Comparison of ENCODE assay signal across 8 cellular contexts in the genomic region with DNA sequence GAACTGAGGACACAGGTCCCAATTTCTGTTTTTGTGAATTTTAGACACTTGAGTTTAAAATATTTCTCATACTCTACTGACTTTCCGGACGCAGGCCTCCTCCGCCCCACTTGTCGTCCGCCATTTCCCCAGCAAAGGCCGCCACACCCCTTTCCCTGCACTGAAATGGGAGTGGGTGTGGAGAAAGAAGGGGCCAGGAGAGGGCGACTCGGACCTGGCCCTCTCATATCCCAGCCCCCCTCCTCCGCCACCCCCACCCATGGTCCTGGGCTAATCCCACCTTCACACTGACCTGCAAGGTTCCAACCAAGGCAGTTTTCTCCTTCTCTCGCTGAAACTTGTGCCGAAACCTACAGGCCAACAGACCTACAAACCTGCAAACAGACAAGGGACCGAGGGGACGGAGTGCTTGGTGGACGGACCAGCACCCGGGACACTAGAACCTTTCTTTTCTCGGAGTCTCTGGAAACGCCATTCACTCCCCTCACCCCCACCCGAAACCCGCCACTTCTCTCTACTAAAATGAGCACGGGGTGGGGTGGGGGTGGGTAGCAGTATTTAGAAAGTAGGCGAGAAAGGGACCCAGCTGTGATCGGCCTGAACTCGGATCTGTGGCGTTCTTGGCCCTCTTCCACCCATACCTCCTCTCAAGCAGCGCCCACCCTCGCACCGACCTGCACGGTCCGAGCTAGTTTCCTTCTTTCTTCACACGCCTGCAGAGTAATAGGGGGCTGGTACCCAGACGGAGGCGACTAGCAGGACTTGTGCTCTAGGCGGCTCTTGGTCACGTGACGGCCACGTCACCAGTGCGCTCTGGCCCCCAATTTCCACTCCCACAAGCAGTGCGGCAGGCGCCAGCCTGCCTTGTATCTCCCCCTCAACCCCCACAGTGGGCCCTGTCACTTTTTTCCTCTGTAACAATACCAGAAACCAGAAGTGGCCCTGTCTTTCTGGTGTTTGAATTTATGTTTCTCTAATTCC. TPM values are rescaled to one million over a fixed set of nuclear protein-coding genes. Genes with fewer than 3 reads are reported as not detected.
DNase-seq lines count a peak whose midpoint lies in the region; ATAC-seq and TF ChIP-seq lines count a peak whose summit lies in the region.

A gene (minus strand): TSS at position 790 of the 981 bp plus-strand sequence. CDS start 1,380 bp downstream, outside the sequence.

- in situ Hi-C loops in GM18951 (cut with MboI; ENCODE audit: low sequenced_read_pairs, unreplicated experiment), result no loop called here

- H3K4me1 ChIP-seq in lower lobe of right lung, result no peaks in the 10 kb centered on the region

- ATAC-seq in HG03196 (IDR thresholded peaks at IDR 0.05; ENCODE audit: unreplicated experiment), result peak; percentile 96
- ATAC-seq in lower lobe of right lung, result peak; percentile 95

- peak; percentile 56 for TF ChIP-seq POLR2A in GM18951 (IDR thresholded peaks at IDR 0.05; ENCODE audit: extremely low read depth, insufficient read depth, insufficient read length)

- POLR2A ChIA-PET in activated CD4-positive, alpha-beta T cell treated with anti-CD3 and anti-CD28 coated beads, Interleukin-2, amount 10 ng/mL, durations not matched to agents 7 days and 5 days (lab: Charles Lee), result no interaction called here

- peak within 1 kb of the TSS; percentile 77 for H3K27ac ChIP-seq in lower lobe of right lung

- no peaks in the 10 kb centered on the region for H3K27me3 Mint-ChIP-seq in activated CD4-positive, alpha-beta T cell treated with anti-CD3 and anti-CD28 coated beads, Interleukin-2, amount 10 ng/mL, durations not matched to agents 7 days and 5 days

- intact Hi-C loops in lower lobe of right lung (cut with DNase I), result no loop called here

- TF ChIP-seq CTCF in lower lobe of right lung (IDR thresholded peaks at IDR 0.05), result peak; percentile 33

- H3K4me3 ChIP-seq in lower lobe of right lung, result peak within 1 kb of the TSS; percentile 71

- CTCF ChIA-PET in activated CD4-positive, alpha-beta T cell treated with anti-CD3 and anti-CD28 coated beads, Interleukin-2, amount 10 ng/mL, durations not matched to agents 7 days and 5 days (lab: Charles Lee), result interaction anchor here (0.7 kb wide), 1 partner anchor 204 kb away, joined by 4 read pairs; no protein-coding TSS in a partner anchor

- H3K36me3 ChIP-seq in lower lobe of right lung, result no peaks in the 10 kb centered on the region

- no peaks in the 10 kb centered on the region for H3K27me3 ChIP-seq in lower lobe of right lung (ENCODE audit: low read depth)

- peak within 1 kb of the TSS; percentile 91 for H3K4me3 Mint-ChIP-seq in activated CD4-positive, alpha-beta T cell treated with anti-CD3 and anti-CD28 coated beads, Interleukin-2, amount 10 ng/mL, durations not matched to agents 7 days and 5 days

- H3K9me3 ChIP-seq in lower lobe of right lung, result no peaks in the 10 kb centered on the region

- peaks cover 6% of the 10 kb centered on the region for H3K36me3 Mint-ChIP-seq in activated CD4-positive, alpha-beta T cell treated with anti-CD3 and anti-CD28 coated beads, Interleukin-2, amount 10 ng/mL, durations not matched to agents 7 days and 5 days (ENCODE audit: low read depth)

- H3K27ac Mint-ChIP-seq in activated CD4-positive, alpha-beta T cell treated with anti-CD3 and anti-CD28 coated beads, Interleukin-2, amount 10 ng/mL, durations not matched to agents 7 days and 5 days, result peak within 1 kb of the TSS; percentile 92

- H3K9me3 Mint-ChIP-seq in activated CD4-positive, alpha-beta T cell treated with anti-CD3 and anti-CD28 coated beads, Interleukin-2, amount 10 ng/mL, durations not matched to agents 7 days and 5 days, result no peaks in the 10 kb centered on the region

- H3K4me1 Mint-ChIP-seq in activated CD4-positive, alpha-beta T cell treated with anti-CD3 and anti-CD28 coated beads, Interleukin-2, amount 10 ng/mL, durations not matched to agents 7 days and 5 days, result peaks cover 26% of the 10 kb centered on the region

- DNase-seq in AG20443 (ENCODE audit: low spot score), result peak; percentile 80
- peak; percentile 37 for DNase-seq in NCI-H446 treated with DMSO at 0.1 percent for 48 hours (lab: John Stamatoyannopoulos, UW)
- DNase-seq in activated CD4-positive, alpha-beta T cell treated with anti-CD3 and anti-CD28 coated beads, Interleukin-2, amount 10 ng/mL, durations not matched to agents 7 days and 5 days, result peak; percentile 76
- peak; percentile 73 for DNase-seq in ecto neural progenitor cell (ENCODE audit: low spot score)
- peak; percentile 85 for DNase-seq in lower lobe of right lung
- DNase-seq in stimulated activated CD4-positive, alpha-beta T cell treated with anti-CD3 and anti-CD28 coated beads, TNF-alpha, amount 100 ng/mL, for 4 hours (ENCODE audit: low read depth in 3 of 3), result peak in 2 of 3 experiments; percentile 52 to 55

RNA-seq across cellular contexts. Expression of the gene that starts here (rescaled TPM):
- 10 to 100 TPM; 35.2 to 40.8 TPM for total RNA-seq in activated CD4-positive, alpha-beta T cell treated with anti-CD3 and anti-CD28 coated beads, Interleukin-2, amount 10 ng/mL, durations not matched to agents 7 days and 5 days
- 36.5 TPM for total RNA-seq in lower lobe of right lung

Comparison
In these comparisons a context has a peak if more than half of its experiments do, and no peak if none do; other contexts are left out.
1. Peak in every context shown above with its lines: DNase-seq, ATAC-seq, H3K4me3 ChIP-seq and H3K27ac ChIP-seq.